In genomic region chr3:115110830-115111229, GRCh38 we compare ENCODE assay signal across 22 cellular contexts. TPM values are rescaled to one million over a fixed set of nuclear protein-coding genes. Genes with fewer than 3 reads are reported as not detected.
DNase-seq lines count a peak whose midpoint lies in the region; ATAC-seq, FAIRE-seq and TF ChIP-seq lines count a peak whose summit lies in the region.
"Had no signal": no experiment of that assay in that cellular context is flagged by ENCODE, and none has a peak within 500 bp of the region (broad histone marks: within the 10 kb centered on the region; RNA-seq: fewer than 3 reads in every experiment).

No MANE protein-coding gene starts in this region.

- H4K8ac ChIP-seq in neuronal stem cell (ENCODE audit: low read depth, low read length): no peak overlapping the region
- H4K8ac ChIP-seq in mesenchymal stem cell (ENCODE audit: low read length): no peak overlapping the region

- intact Hi-C loops in gastrocnemius medialis (cut with DNase I; ENCODE audit: low total_unique reads): no loop called here

- POLR2A ChIA-PET in A549 (lab: Yijun Ruan, JAX) (no interaction called here), HEK293 (lab: Yijun Ruan, JAX) (no interaction called here), WTC11 (lab: Charles Lee) (no interaction called here)

- no peak overlapping the region for H4K91ac ChIP-seq in neuronal stem cell (ENCODE audit: low read depth, low read length, poor library complexity)
- no peak overlapping the region for H4K91ac ChIP-seq in mesenchymal stem cell (ENCODE audit: low read length)

- H3K36me3 ChIP-seq in HEK293 (ENCODE audit: control insufficient read depth in 2 of 2, insufficient read depth in 1 of 2, low read length in 2 of 2) (no peaks in the 10 kb centered on the region), gastrocnemius medialis (no peaks in the 10 kb centered on the region), Peyer's patch (no peaks in the 10 kb centered on the region), neuronal stem cell (replicated peaks in 1 of 2; ENCODE audit: control insufficient read depth in 2 of 2, insufficient read depth in 2 of 2, low read length in 2 of 2) (no peaks in the 10 kb centered on the region), mesenchymal stem cell (ENCODE audit: control insufficient read depth in 1 of 2, insufficient read depth in 2 of 2, low read depth in 1 of 2, low read length in 2 of 2) (peaks cover 0 to 8% of the 10 kb centered on the region in 2 experiments)

- no peaks in the 10 kb centered on the region for H3K27me3 Mint-ChIP-seq in WTC11 (ENCODE audit: low read depth)
- H3K27me3 Mint-ChIP-seq: B cell; CD4-positive, alpha-beta T cell had no signal

- H3K36me3 Mint-ChIP-seq in WTC11: no peaks in the 10 kb centered on the region

- H3K4me2 ChIP-seq in A549 (no peak overlapping the region), neuronal stem cell (ENCODE audit: insufficient read depth, low read length, poor library complexity, severe bottlenecking) (no peak overlapping the region), mesenchymal stem cell (ENCODE audit: low read length, poor library complexity, severe bottlenecking) (no peak overlapping the region)
- H3K4me2 ChIP-seq: BLaER1 treated with 17β-estradiol and CSF1 and Interleukin-3, amounts not matched to agents 10 nM and 100 nM had no signal

- no peak overlapping the region for H2AFZ ChIP-seq in neuronal stem cell (ENCODE audit: low read length)
- H2AFZ ChIP-seq in mesenchymal stem cell (ENCODE audit: low read depth, low read length): no peak overlapping the region

- WGBS in A549 (ENCODE audit: missing lambda C conversion rate): 92% methylated on average over 5 of the region's 5 CpGs
- no CpG with 5 or more reads among the region's 5 CpGs for WGBS in neuronal stem cell (ENCODE audit: extremely low coverage in 2 of 2, insufficient read length in 2 of 2, insufficient replicate concordance in 1 of 2), 2 donors
- 93% methylated on average over 2 of the region's 5 CpGs for WGBS in mesenchymal stem cell

- H3K9ac ChIP-seq in neuronal stem cell (ENCODE audit: low read depth, low read length, poor library complexity) (no peak overlapping the region), mesenchymal stem cell (ENCODE audit: low read length) (no peak overlapping the region)
- H3K9ac ChIP-seq: BLaER1 treated with 17β-estradiol and CSF1 and Interleukin-3, amounts not matched to agents 10 nM and 100 nM had no signal

- H3K4me1 Mint-ChIP-seq in WTC11: no peaks in the 10 kb centered on the region

- TF ChIP-seq EP300 in A549 (IDR thresholded peaks at IDR 0.05): no peak

- H3K27ac Mint-ChIP-seq in WTC11: no peak overlapping the region
- H3K27ac Mint-ChIP-seq: B cell; CD4-positive, alpha-beta T cell; CD8-positive, alpha-beta T cell had no signal

- H3K27ac ChIP-seq in A549: no peak overlapping the region
- no peak overlapping the region for H3K27ac ChIP-seq in HEK293 (ENCODE audit: extremely low read depth, low read depth, low read length)
- H3K27ac ChIP-seq in gastrocnemius medialis: peak overlapping the region; percentile 52 to 83 (median 76)
- no peak overlapping the region for H3K27ac ChIP-seq in Peyer's patch
- no peak overlapping the region for H3K27ac ChIP-seq in neuronal stem cell (replicated peaks; ENCODE audit: low read length)
- H3K27ac ChIP-seq in mesenchymal stem cell (ENCODE audit: low read length, poor library complexity, severe bottlenecking): no peak overlapping the region
- H3K27ac ChIP-seq: BLaER1 treated with 17β-estradiol and CSF1 and Interleukin-3, amounts not matched to agents 10 nM and 100 nM; C4-2B had no signal

- H3K79me1 ChIP-seq in neuronal stem cell (ENCODE audit: low read depth, low read length): no peaks in the 10 kb centered on the region
- peaks cover 2% of the 10 kb centered on the region for H3K79me1 ChIP-seq in mesenchymal stem cell (replicated peaks; ENCODE audit: low read length, poor library complexity, severe bottlenecking)

- TF ChIP-seq RAD21 in A549 (conservative IDR thresholded peaks at IDR 0.05 in 1 of 2, IDR thresholded peaks at IDR 0.05 in 1 of 2): no peak

- H3K14ac ChIP-seq in neuronal stem cell (ENCODE audit: low read length) (no peak overlapping the region), mesenchymal stem cell (ENCODE audit: low read length in 2 of 2) (no peak overlapping the region)

- TF ChIP-seq POLR2A in A549 (IDR thresholded peaks at IDR 0.05; ENCODE audit: low read length): no peak
- no peak for TF ChIP-seq POLR2A in gastrocnemius medialis (IDR thresholded peaks at IDR 0.05)
- no peak for TF ChIP-seq POLR2A in Peyer's patch (IDR thresholded peaks at IDR 0.05)

- H3K4me3 ChIP-seq in A549 (no peak overlapping the region), HEK293 (ENCODE audit: low read depth, low read length) (no peak overlapping the region), gastrocnemius medialis (no peak overlapping the region), Peyer's patch (no peak overlapping the region), neuronal stem cell (ENCODE audit: low read length in 2 of 2) (no peak overlapping the region), mesenchymal stem cell (ENCODE audit: insufficient read depth in 1 of 2, low read depth in 1 of 2, low read length in 2 of 2) (no peak overlapping the region)
- H3K4me3 ChIP-seq: BLaER1 treated with 17β-estradiol and CSF1 and Interleukin-3, amounts not matched to agents 10 nM and 100 nM had no signal

- H3K4me1 ChIP-seq in A549 (no peaks in the 10 kb centered on the region), HEK293 (ENCODE audit: control insufficient read depth, insufficient read depth, low read length) (no peaks in the 10 kb centered on the region), gastrocnemius medialis (peaks cover 12 to 30% of the 10 kb centered on the region in 2 donors), Peyer's patch (no peaks in the 10 kb centered on the region), neuronal stem cell (ENCODE audit: control insufficient read depth in 2 of 2, insufficient read depth in 1 of 2, low read depth in 1 of 2, low read length in 2 of 2) (peaks cover 2 to 4% of the 10 kb centered on the region in 2 donors), mesenchymal stem cell (ENCODE audit: control insufficient read depth, insufficient read depth, low read depth, low read length) (no peaks in the 10 kb centered on the region)
- H3K4me1 ChIP-seq: BLaER1 treated with 17β-estradiol and CSF1 and Interleukin-3, amounts not matched to agents 10 nM and 100 nM; Caco-2 had no signal

- peaks cover 4% of the 10 kb centered on the region for H3K9me3 Mint-ChIP-seq in WTC11
- H3K9me3 Mint-ChIP-seq: CD4-positive, alpha-beta T cell had no signal

- no peaks in the 10 kb centered on the region for H3K27me3 ChIP-seq in gastrocnemius medialis
- no peaks in the 10 kb centered on the region for H3K27me3 ChIP-seq in Peyer's patch
- no peaks in the 10 kb centered on the region for H3K27me3 ChIP-seq in neuronal stem cell (ENCODE audit: control insufficient read depth in 3 of 3, insufficient read depth in 3 of 3, low read depth in 1 of 3, low read length in 3 of 3)
- H3K27me3 ChIP-seq in mesenchymal stem cell (ENCODE audit: control insufficient read depth in 1 of 2, insufficient read depth in 1 of 2, low read length in 2 of 2): no peaks in the 10 kb centered on the region
- H3K27me3 ChIP-seq: BLaER1 treated with 17β-estradiol and CSF1 and Interleukin-3, amounts not matched to agents 10 nM and 100 nM had no signal

- FAIRE-seq in A549 (lab: Jason Lieb, UNC): no peak
- FAIRE-seq: D721Med, GM12891, GM19239 had no signal

- no peak overlapping the region for H2BK120ac ChIP-seq in neuronal stem cell (ENCODE audit: low read depth, low read length)
- no peak overlapping the region for H2BK120ac ChIP-seq in mesenchymal stem cell (ENCODE audit: low read depth, low read length)

- TF ChIP-seq CTCF in A549 (IDR thresholded peaks at IDR 0.05) (no peak), HEK293 (tag by site-specific recombination; IDR thresholded peaks at IDR 0.05) (no peak), WTC11 (IDR thresholded peaks at IDR 0.05) (no peak), gastrocnemius medialis (IDR thresholded peaks at IDR 0.05 in 4 of 5, conservative IDR thresholded peaks at IDR 0.05 in 1 of 5) (no peak), Peyer's patch (IDR thresholded peaks at IDR 0.05) (no peak)

- in situ Hi-C loops in gastrocnemius medialis (cut with MboI; ENCODE audit: low sequenced_read_pairs in 4 of 4): no loop called here

- no peak for DNase-seq in A549 (ENCODE audit: low read depth in 1 of 2, low spot score in 1 of 2)
- no peak for DNase-seq in WTC11 (ENCODE audit: low spot score)
- no peak for DNase-seq in gastrocnemius medialis
- no peak for DNase-seq in Peyer's patch
- DNase-seq in neuronal stem cell (ENCODE audit: low spot score): no peak
- DNase-seq in mesenchymal stem cell: no peak
- DNase-seq: 8988T; AML-193; Caco-2; Calu3; CD4-positive, alpha-beta T cell; CD8-positive, alpha-beta T cell; DMS79 treated with DMSO at 0.1 percent for 48 hours; GF-D8 had no signal

- H3K18ac ChIP-seq in neuronal stem cell (ENCODE audit: low read length) (no peak overlapping the region), mesenchymal stem cell (ENCODE audit: low read depth in 1 of 2, low read length in 2 of 2) (no peak overlapping the region)

- H3K4ac ChIP-seq in neuronal stem cell (ENCODE audit: low read length): no peak overlapping the region
- no peak overlapping the region for H3K4ac ChIP-seq in mesenchymal stem cell (ENCODE audit: low read depth in 1 of 2, low read length in 2 of 2)

- H3K9me3 ChIP-seq in A549 (no peaks in the 10 kb centered on the region), HEK293 (ENCODE audit: control insufficient read depth, insufficient read depth, low read depth, low read length) (no peaks in the 10 kb centered on the region), gastrocnemius medialis (no peaks in the 10 kb centered on the region), Peyer's patch (no peaks in the 10 kb centered on the region), neuronal stem cell (replicated peaks in 1 of 2; ENCODE audit: control insufficient read depth in 2 of 2, insufficient read depth in 1 of 2, low read depth in 1 of 2, low read length in 2 of 2) (no peaks in the 10 kb centered on the region), mesenchymal stem cell (ENCODE audit: control insufficient read depth, low read length) (no peaks in the 10 kb centered on the region)
- H3K9me3 ChIP-seq: BLaER1 treated with 17β-estradiol and CSF1 and Interleukin-3, amounts not matched to agents 10 nM and 100 nM; Caco-2 had no signal

- no peak for ATAC-seq in A549
- ATAC-seq in WTC11: no peak
- no peak for ATAC-seq in gastrocnemius medialis
- ATAC-seq in HG02884 (IDR thresholded peaks at IDR 0.05; ENCODE audit: unreplicated experiment): no peak
- ATAC-seq: CD8-positive, alpha-beta T cell had no signal

- CTCF ChIA-PET in A549 (lab: Yijun Ruan, JAX): interaction anchor here (3.0 kb wide), 1 partner anchor 19 kb away, joined by 11 read pairs; no protein-coding TSS in a partner anchor
- CTCF ChIA-PET in HEK293 (lab: Yijun Ruan, JAX): interaction anchor here (0.7 kb wide), 1 partner anchor 24 kb away, joined by 5 read pairs; no protein-coding TSS in a partner anchor
- CTCF ChIA-PET in WTC11 (lab: Charles Lee): no interaction called here

- H2BK15ac ChIP-seq in neuronal stem cell (ENCODE audit: low read length) (no peak overlapping the region), mesenchymal stem cell (ENCODE audit: low read depth, poor library complexity, severe bottlenecking) (no peak overlapping the region)

- H2BK5ac ChIP-seq in neuronal stem cell (ENCODE audit: low read length): no peak overlapping the region
- H2BK5ac ChIP-seq in mesenchymal stem cell (ENCODE audit: low read depth, low read length, poor library complexity, severe bottlenecking): no peak overlapping the region

- H2BK12ac ChIP-seq in neuronal stem cell (ENCODE audit: low read length): no peak overlapping the region
- H2BK12ac ChIP-seq in mesenchymal stem cell (ENCODE audit: low read length in 2 of 2): no peak overlapping the region

- H3K23ac ChIP-seq in neuronal stem cell (ENCODE audit: low read depth, low read length, poor library complexity): no peak overlapping the region
- no peak overlapping the region for H3K23ac ChIP-seq in mesenchymal stem cell (ENCODE audit: low read length in 2 of 2)

- no peak overlapping the region for H3K4me3 Mint-ChIP-seq in WTC11
- H3K4me3 Mint-ChIP-seq: B cell; CD4-positive, alpha-beta T cell; CD8-positive, alpha-beta T cell had no signal

- H2AK5ac ChIP-seq in neuronal stem cell (ENCODE audit: low read depth, low read length) (no peak overlapping the region), mesenchymal stem cell (ENCODE audit: low read length, severe bottlenecking) (no peak overlapping the region)

RNA-seq across cellular contexts. Expression of gene ZBTB20, which starts 36.3 kb away (rescaled TPM):
- polyA plus RNA-seq in A549 (2011; rRNA removed) (4.8 and 5.0 TPM in 2 replicates), A549 (2017; fragmentation: RNase III; extraction: RNeasy Plus Mini Kit Qiagen cat#74134 plus additional on column Dnase treatment) (0.47 to 0.85 TPM (median 0.54 TPM) in 3 replicates)
- polyA plus RNA-seq in A549 (2012; cell fraction: cytosol; rRNA removed): 1.4 and 1.9 TPM in 2 replicates
- polyA plus RNA-seq in A549 (2012; cell fraction: nucleus; rRNA removed): 4.6 and 5.7 TPM in 2 replicates
- polyA minus RNA-seq in A549 (2011; rRNA and poly(A)+ RNA removed): 112 and 114 TPM in 2 replicates
- total RNA-seq in WTC11 (2021) (1.1 to 1.5 TPM (median 1.3 TPM) in 3 replicates), gastrocnemius medialis (10 to 100 TPM; 47.6 to 86.5 (median 69.0) TPM), Peyer's patch (100 to 1,000 TPM in 1 of 4 donors, 10 to 100 TPM in 3; 19.6 to 135 (median 57.2) TPM)
- 0.73 TPM for polyA plus RNA-seq in neuronal stem cell (2013, experiment 1 of 2)
- 0.97 TPM for polyA plus RNA-seq in neuronal stem cell (2013, experiment 2 of 2)
- 2.2 TPM for polyA plus RNA-seq in mesenchymal stem cell (2013, experiment 1 of 2)
- polyA plus RNA-seq in mesenchymal stem cell (2013, experiment 2 of 2): 1.9 TPM

Comparison
In these comparisons a context has a peak if more than half of its experiments do, and no peak if none do; other contexts are left out.
1. H3K27ac ChIP-seq: peak in gastrocnemius medialis (4 of 4); none in A549 (0 of 2), HEK293 (single experiment), Peyer's patch (0 of 4), neuronal stem cell (single experiment) and mesenchymal stem cell (single experiment).